1 cellular context compared by ENCODE assay signal in the genomic region with DNA sequence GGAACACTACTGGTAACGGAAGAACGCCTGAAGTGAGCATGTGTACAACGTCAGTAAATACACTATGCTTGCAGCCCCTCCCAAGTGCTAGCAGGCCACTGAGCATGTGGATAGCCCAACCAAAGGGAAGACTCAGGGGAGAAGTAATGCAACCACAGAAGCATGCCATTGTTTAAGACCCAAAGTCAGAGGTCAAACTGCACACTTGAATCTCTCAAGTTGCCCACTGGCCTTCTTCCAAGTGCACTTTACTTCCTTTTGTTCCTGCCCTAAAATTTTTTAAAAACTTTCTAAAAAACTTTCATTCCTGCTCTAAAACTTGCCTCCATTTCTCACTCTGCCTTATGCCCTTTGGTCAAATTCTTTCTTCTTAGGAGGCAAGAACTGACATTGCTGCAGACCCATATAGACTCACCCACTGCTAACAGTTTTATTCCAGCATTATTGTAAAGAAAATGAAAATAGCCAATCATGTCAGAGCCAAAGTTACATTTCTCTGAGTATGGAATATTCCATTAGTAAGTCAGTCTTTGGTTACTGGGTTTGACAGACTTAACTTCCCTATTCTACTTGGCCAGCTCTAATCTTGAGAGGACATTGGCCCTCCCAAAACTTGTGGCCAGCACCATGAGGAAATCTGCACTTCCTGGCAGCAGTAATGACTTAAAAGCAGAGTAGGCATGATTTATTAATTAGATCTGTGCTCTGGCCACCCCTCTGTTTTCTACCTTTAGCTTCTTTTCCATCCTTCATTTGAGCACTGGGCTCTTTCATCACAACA.
TF ChIP-seq lines count a peak whose summit lies in the region.

No MANE protein-coding gene starts in this region.

TF ChIP-seq in K562, 482 proteins besides CTCF, POLR2A, EP300 and RAD21:
- TF ChIP-seq, protein P1, sequence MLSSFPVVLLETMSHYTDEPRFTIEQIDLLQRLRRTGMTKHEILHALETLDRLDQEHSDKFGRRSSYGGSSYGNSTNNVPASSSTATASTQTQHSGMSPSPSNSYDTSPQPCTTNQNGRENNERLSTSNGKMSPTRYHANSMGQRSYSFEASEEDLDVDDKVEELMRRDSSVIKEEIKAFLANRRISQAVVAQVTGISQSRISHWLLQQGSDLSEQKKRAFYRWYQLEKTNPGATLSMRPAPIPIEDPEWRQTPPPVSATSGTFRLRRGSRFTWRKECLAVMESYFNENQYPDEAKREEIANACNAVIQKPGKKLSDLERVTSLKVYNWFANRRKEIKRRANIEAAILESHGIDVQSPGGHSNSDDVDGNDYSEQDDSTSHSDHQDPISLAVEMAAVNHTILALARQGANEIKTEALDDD (IDR thresholded peaks at IDR 0.05) = peak; percentile 51
- TF ChIP-seq, protein P2, sequence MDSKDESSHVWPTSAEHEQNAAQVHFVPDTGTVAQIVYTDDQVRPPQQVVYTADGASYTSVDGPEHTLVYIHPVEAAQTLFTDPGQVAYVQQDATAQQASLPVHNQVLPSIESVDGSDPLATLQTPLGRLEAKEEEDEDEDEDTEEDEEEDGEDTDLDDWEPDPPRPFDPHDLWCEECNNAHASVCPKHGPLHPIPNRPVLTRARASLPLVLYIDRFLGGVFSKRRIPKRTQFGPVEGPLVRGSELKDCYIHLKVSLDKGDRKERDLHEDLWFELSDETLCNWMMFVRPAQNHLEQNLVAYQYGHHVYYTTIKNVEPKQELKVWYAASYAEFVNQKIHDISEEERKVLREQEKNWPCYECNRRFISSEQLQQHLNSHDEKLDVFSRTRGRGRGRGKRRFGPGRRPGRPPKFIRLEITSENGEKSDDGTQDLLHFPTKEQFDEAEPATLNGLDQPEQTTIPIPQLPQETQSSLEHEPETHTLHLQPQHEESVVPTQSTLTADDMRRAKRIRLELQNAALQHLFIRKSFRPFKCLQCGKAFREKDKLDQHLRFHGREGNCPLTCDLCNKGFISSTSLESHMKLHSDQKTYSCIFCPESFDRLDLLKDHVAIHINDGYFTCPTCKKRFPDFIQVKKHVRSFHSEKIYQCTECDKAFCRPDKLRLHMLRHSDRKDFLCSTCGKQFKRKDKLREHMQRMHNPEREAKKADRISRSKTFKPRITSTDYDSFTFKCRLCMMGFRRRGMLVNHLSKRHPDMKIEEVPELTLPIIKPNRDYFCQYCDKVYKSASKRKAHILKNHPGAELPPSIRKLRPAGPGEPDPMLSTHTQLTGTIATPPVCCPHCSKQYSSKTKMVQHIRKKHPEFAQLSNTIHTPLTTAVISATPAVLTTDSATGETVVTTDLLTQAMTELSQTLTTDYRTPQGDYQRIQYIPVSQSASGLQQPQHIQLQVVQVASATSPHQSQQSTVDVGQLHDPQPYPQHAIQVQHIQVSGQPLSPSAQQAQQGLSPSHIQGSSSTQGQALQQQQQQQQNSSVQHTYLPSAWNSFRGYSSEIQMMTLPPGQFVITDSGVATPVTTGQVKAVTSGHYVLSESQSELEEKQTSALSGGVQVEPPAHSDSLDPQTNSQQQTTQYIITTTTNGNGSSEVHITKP (IDR thresholded peaks at IDR 0.05; ENCODE audit: partially characterized antibody) = peak; percentile 53
- TF ChIP-seq, protein P3, sequence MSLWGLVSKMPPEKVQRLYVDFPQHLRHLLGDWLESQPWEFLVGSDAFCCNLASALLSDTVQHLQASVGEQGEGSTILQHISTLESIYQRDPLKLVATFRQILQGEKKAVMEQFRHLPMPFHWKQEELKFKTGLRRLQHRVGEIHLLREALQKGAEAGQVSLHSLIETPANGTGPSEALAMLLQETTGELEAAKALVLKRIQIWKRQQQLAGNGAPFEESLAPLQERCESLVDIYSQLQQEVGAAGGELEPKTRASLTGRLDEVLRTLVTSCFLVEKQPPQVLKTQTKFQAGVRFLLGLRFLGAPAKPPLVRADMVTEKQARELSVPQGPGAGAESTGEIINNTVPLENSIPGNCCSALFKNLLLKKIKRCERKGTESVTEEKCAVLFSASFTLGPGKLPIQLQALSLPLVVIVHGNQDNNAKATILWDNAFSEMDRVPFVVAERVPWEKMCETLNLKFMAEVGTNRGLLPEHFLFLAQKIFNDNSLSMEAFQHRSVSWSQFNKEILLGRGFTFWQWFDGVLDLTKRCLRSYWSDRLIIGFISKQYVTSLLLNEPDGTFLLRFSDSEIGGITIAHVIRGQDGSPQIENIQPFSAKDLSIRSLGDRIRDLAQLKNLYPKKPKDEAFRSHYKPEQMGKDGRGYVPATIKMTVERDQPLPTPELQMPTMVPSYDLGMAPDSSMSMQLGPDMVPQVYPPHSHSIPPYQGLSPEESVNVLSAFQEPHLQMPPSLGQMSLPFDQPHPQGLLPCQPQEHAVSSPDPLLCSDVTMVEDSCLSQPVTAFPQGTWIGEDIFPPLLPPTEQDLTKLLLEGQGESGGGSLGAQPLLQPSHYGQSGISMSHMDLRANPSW (CRISPR knock-in tag; IDR thresholded peaks at IDR 0.05) = no peak
